Comparison of ENCODE assay signal across 18 cellular contexts in the genomic region with DNA sequence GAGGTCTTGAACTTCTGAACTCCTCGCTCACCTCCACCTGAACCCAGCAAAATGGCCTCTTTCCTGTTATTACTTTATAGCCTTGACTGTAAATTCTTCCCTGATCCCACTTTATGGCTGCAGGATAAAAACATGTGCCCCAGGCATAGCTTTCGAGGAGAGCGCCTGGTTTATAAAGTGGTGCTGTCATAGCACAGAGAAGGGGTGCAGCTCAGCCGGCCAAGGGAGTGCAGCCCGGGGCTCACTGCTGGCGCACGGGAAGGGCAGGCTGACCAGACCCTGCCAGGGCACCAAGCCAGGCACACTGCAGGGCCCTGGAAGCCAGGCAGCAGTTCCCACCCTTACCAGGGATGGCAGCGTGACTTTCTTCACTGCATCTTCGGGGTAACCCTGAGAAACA. TPM values are rescaled to one million over a fixed set of nuclear protein-coding genes. Genes with fewer than 3 reads are reported as not detected.
"Had no signal": no experiment of that assay in that cellular context is flagged by ENCODE, and none has a peak within 500 bp of the region (broad histone marks: within the 10 kb centered on the region; RNA-seq: fewer than 3 reads in every experiment).

No MANE protein-coding gene starts in this region.

- H3K27ac ChIP-seq: psoas muscle, stomach, thoracic aorta had no signal

- H3K36me3 ChIP-seq: stomach, thoracic aorta had no signal

- ATAC-seq: activated CD4-positive, CD25-positive, alpha-beta regulatory T cell treated with anti-CD3 and anti-CD28 coated beads, Interleukin-2, amount 50 U/mL, for 24 hours; activated naive CD4-positive, alpha-beta T cell treated with anti-CD3 and anti-CD28 coated beads, Interleukin-2, amount 50 U/mL, for 72 hours; natural killer cell treated with Interleukin-12 subunit alpha and Interleukin-12 subunit beta and Interleukin-15 and Interleukin-18, amount 100 ng/mL, for 72 hours; psoas muscle had no signal

- DNase-seq: activated effector memory CD4-positive, alpha-beta T cell treated with Interleukin-2 at 50 U/mL for 16 hours; cerebellar nuclear complex; dermis blood vessel endothelial cell; glutamatergic neuron; immature natural killer cell; psoas muscle; stimulated activated CD4-positive, alpha-beta T cell treated with anti-CD3 and anti-CD28 coated beads, Interleukin-4, amount 100 ng/mL, for 4 hours; stomach; T-helper 2 cell had no signal

- FAIRE-seq: TTC549 had no signal

- H3K4me1 ChIP-seq: psoas muscle, stomach had no signal

- H3K4me3 ChIP-seq: psoas muscle, stomach, thoracic aorta had no signal

- H3K27me3 ChIP-seq: stomach had no signal

- H3K9me3 ChIP-seq: psoas muscle, stomach, thoracic aorta had no signal

RNA-seq across cellular contexts. Expression of gene ISX, which starts 50.9 kb away (rescaled TPM):
- total RNA-seq: activated naive CD4-positive, alpha-beta T cell treated with anti-CD3 and anti-CD28 coated beads, Interleukin-2, amount 50 U/mL, for 72 hours; dermis blood vessel endothelial cell; mucosa of gallbladder; natural killer cell treated with Interleukin-12 subunit alpha and Interleukin-12 subunit beta and Interleukin-15 and Interleukin-18, amount 100 ng/mL, for 72 hours; osteoblast; psoas muscle; thoracic aorta; urinary bladder had no signal
- polyA plus RNA-seq: esophagus, immature natural killer cell, stomach, urinary bladder had no signal
